ENCODE assay signal across 8 cellular contexts in genomic region chr5:156913719-156914370, GRCh38. TPM values are rescaled to one million over a fixed set of nuclear protein-coding genes. Genes with fewer than 3 reads are reported as not detected.
DNase-seq lines count a peak whose midpoint lies in the region; ATAC-seq and TF ChIP-seq lines count a peak whose summit lies in the region.

No MANE protein-coding gene starts in this region.

- DNase-seq in DMS 273 (lab: John Stamatoyannopoulos, UW; ENCODE audit: unreplicated experiment) (peak; percentile 82), NCI-H510A (lab: John Stamatoyannopoulos, UW) (peak; percentile 64), endothelial cell (ENCODE audit: low spot score) (no peak), ACHN (no peak), GOT3 (lab: John Stamatoyannopoulos, UW) (no peak), foreskin fibroblast (no peak)

- H3K36me3 Mint-ChIP-seq in endothelial cell (ENCODE audit: low read depth, unreplicated experiment), result no peaks in the 10 kb centered on the region

- no peak for TF ChIP-seq CTCF in endothelial cell (IDR thresholded peaks at IDR 0.05; ENCODE audit: unreplicated experiment)
- no peak for TF ChIP-seq CTCF in foreskin fibroblast (IDR thresholded peaks at IDR 0.05; ENCODE audit: low read depth, low read length)

- peaks cover 14% of the 10 kb centered on the region for H3K4me1 Mint-ChIP-seq in endothelial cell (ENCODE audit: unreplicated experiment)

- H3K9me3 Mint-ChIP-seq in endothelial cell (ENCODE audit: unreplicated experiment), result no peaks in the 10 kb centered on the region

- H3K27ac Mint-ChIP-seq in endothelial cell (ENCODE audit: unreplicated experiment), result peak overlapping the region; percentile 12

- no peak overlapping the region for H3K4me3 Mint-ChIP-seq in endothelial cell (ENCODE audit: unreplicated experiment)

- no peak overlapping the region for H3K4me3 ChIP-seq in foreskin fibroblast (ENCODE audit: low read depth in 1 of 2, low read length in 2 of 2)

- H3K27me3 Mint-ChIP-seq in endothelial cell (ENCODE audit: unreplicated experiment), result no peaks in the 10 kb centered on the region

- in situ Hi-C loops in ACHN (cut with HindIII; ENCODE audit: low pct_ligation_motif_present, low pct_unique_long_range_greater_than_20kb, low sequenced_read_pairs), result no loop called here

- ATAC-seq in GM19043 (IDR thresholded peaks at IDR 0.05; ENCODE audit: low read depth, unreplicated experiment) (peak; percentile 87), HG03108 (IDR thresholded peaks at IDR 0.05; ENCODE audit: unreplicated experiment) (peak; percentile 93)

RNA-seq across cellular contexts. Expression of gene TIMD4, which starts 49.2 kb away (rescaled TPM):
- not detected for total RNA-seq in endothelial cell (ENCODE audit: unreplicated experiment)

Comparison
In these comparisons a context has a peak if more than half of its experiments do, and no peak if none do; other contexts are left out.
1. DNase-seq: peak in DMS 273 (single experiment) and NCI-H510A (single experiment); none in endothelial cell (single experiment), ACHN (single experiment), GOT3 (single experiment) and foreskin fibroblast (0 of 2).